In the genomic region with DNA sequence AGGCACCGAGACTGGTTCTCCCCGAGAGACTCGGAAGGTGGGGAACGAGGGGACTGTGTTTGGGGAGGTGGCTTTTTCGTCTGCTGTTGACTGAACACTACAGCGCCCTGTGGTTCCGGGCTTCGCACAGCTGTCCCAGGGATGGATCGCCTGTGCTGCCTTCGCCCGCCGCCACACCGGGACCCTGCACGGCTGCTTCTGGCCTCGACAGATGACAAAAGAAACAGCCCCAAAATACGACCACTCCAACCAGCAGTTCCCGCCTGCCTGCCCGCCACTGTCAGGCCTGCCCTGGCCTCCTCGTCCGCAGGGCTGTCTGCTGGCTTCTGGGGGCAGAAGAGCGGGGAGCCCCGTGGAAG, we compare ENCODE assay signal across 2 cellular contexts.
TF ChIP-seq lines count a peak whose summit lies in the region.

No MANE protein-coding gene starts in this region.

TF ChIP-seq in liver, 16 proteins besides CTCF, POLR2A, EP300 and RAD21:
- no peak for TF ChIP-seq JUND (IDR thresholded peaks at IDR 0.05)
- no peak for TF ChIP-seq YY1 (IDR thresholded peaks at IDR 0.05)
- no peak for TF ChIP-seq HNF4G (IDR thresholded peaks at IDR 0.05)
- TF ChIP-seq, protein P1, sequence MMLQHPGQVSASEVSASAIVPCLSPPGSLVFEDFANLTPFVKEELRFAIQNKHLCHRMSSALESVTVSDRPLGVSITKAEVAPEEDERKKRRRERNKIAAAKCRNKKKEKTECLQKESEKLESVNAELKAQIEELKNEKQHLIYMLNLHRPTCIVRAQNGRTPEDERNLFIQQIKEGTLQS (IDR thresholded peaks at IDR 0.05) = no peak
- no peak for TF ChIP-seq FOXA1 (IDR thresholded peaks at IDR 0.05)
- TF ChIP-seq, protein P2, sequence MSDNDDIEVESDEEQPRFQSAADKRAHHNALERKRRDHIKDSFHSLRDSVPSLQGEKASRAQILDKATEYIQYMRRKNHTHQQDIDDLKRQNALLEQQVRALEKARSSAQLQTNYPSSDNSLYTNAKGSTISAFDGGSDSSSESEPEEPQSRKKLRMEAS (IDR thresholded peaks at IDR 0.05) = no peak
- no peak for TF ChIP-seq SP1 (IDR thresholded peaks at IDR 0.05)
- no peak for TF ChIP-seq TAF1 (conservative IDR thresholded peaks at IDR 0.05)
- no peak for TF ChIP-seq FOXA2 (IDR thresholded peaks at IDR 0.05)
- TF ChIP-seq EGR1 (IDR thresholded peaks at IDR 0.05; ENCODE audit: low read depth in 2 of 2) = no peak

TF ChIP-seq in HepG2, 621 proteins besides CTCF, POLR2A, EP300 and RAD21:
- TF ChIP-seq ZNF775 (CRISPR knock-in tag; IDR thresholded peaks at IDR 0.05; ENCODE audit: borderline replicate concordance) = no peak
- TF ChIP-seq TARDBP (CRISPR knock-in tag; IDR thresholded peaks at IDR 0.05) = no peak
- no peak for TF ChIP-seq SP2 (CRISPR knock-in tag; IDR thresholded peaks at IDR 0.05)
- no peak for TF ChIP-seq HMGA1 (CRISPR knock-in tag; conservative IDR thresholded peaks at IDR 0.05)
- TF ChIP-seq ZNF136 (CRISPR knock-in tag; IDR thresholded peaks at IDR 0.05; ENCODE audit: low read depth) = no peak
- TF ChIP-seq, protein P3, sequence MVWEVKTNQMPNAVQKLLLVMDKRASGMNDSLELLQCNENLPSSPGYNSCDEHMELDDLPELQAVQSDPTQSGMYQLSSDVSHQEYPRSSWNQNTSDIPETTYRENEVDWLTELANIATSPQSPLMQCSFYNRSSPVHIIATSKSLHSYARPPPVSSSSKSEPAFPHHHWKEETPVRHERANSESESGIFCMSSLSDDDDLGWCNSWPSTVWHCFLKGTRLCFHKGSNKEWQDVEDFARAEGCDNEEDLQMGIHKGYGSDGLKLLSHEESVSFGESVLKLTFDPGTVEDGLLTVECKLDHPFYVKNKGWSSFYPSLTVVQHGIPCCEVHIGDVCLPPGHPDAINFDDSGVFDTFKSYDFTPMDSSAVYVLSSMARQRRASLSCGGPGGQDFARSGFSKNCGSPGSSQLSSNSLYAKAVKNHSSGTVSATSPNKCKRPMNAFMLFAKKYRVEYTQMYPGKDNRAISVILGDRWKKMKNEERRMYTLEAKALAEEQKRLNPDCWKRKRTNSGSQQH (CRISPR knock-in tag; IDR thresholded peaks at IDR 0.05; ENCODE audit: low read depth) = no peak
- TF ChIP-seq, protein P4, sequence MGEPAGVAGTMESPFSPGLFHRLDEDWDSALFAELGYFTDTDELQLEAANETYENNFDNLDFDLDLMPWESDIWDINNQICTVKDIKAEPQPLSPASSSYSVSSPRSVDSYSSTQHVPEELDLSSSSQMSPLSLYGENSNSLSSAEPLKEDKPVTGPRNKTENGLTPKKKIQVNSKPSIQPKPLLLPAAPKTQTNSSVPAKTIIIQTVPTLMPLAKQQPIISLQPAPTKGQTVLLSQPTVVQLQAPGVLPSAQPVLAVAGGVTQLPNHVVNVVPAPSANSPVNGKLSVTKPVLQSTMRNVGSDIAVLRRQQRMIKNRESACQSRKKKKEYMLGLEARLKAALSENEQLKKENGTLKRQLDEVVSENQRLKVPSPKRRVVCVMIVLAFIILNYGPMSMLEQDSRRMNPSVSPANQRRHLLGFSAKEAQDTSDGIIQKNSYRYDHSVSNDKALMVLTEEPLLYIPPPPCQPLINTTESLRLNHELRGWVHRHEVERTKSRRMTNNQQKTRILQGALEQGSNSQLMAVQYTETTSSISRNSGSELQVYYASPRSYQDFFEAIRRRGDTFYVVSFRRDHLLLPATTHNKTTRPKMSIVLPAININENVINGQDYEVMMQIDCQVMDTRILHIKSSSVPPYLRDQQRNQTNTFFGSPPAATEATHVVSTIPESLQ (CRISPR knock-in tag; conservative IDR thresholded peaks at IDR 0.05) = no peak
- TF ChIP-seq ZSCAN29 (CRISPR knock-in tag; conservative IDR thresholded peaks at IDR 0.05) = no peak
- TF ChIP-seq WIZ (CRISPR knock-in tag; IDR thresholded peaks at IDR 0.05) = no peak
- TF ChIP-seq HMG20A (CRISPR knock-in tag; IDR thresholded peaks at IDR 0.05; ENCODE audit: borderline replicate concordance) = no peak
- TF ChIP-seq, protein P5, sequence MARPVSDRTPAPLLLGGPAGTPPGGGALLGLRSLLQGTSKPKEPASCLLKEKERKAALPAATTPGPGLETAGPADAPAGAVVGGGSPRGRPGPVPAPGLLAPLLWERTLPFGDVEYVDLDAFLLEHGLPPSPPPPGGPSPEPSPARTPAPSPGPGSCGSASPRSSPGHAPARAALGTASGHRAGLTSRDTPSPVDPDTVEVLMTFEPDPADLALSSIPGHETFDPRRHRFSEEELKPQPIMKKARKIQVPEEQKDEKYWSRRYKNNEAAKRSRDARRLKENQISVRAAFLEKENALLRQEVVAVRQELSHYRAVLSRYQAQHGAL (CRISPR knock-in tag; IDR thresholded peaks at IDR 0.05; ENCODE audit: not compliant biosample characterization) = no peak
- no peak for TF ChIP-seq EZH2 (conservative IDR thresholded peaks at IDR 0.05; ENCODE audit: low read depth, low read length)
- TF ChIP-seq GZF1 (CRISPR knock-in tag; IDR thresholded peaks at IDR 0.05) = no peak
- TF ChIP-seq, protein P6, sequence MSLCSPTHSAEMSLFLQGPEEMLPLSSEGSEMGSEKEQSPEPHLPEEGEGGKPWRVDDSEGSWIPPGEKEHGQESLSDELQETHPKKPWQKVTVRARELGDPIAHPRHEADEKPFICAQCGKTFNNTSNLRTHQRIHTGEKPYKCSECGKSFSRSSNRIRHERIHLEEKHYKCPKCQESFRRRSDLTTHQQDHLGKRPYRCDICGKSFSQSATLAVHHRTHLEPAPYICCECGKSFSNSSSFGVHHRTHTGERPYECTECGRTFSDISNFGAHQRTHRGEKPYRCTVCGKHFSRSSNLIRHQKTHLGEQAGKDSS (CRISPR knock-in tag; IDR thresholded peaks at IDR 0.05; ENCODE audit: borderline replicate concordance, low read depth) = no peak
